Comparison of ENCODE assay signal across 9 cellular contexts in genomic region chr16:83113317-83113716, GRCh38.
DNase-seq lines count a peak whose midpoint lies in the region; ATAC-seq and TF ChIP-seq lines count a peak whose summit lies in the region.
"Had no signal": no experiment of that assay in that cellular context is flagged by ENCODE, and none has a peak within 500 bp of the region (broad histone marks: within the 10 kb centered on the region; RNA-seq: fewer than 3 reads in every experiment).

No MANE protein-coding gene starts in this region.

- H3K36me3 Mint-ChIP-seq in stimulated activated effector memory CD8-positive, alpha-beta T cell treated with anti-CD3 and anti-CD28 coated beads, Interleukin-12 subunit alpha, Interleukin-12 subunit beta, amount 100 ng/mL, for 72 hours, result no peaks in the 10 kb centered on the region
- no peaks in the 10 kb centered on the region for H3K36me3 Mint-ChIP-seq in effector memory CD8-positive, alpha-beta T cell (ENCODE audit: insufficient read depth)

- peaks cover 80% of the 10 kb centered on the region for H3K27me3 ChIP-seq in PC-9 (ENCODE audit: insufficient read depth, low read depth)

- H3K27me3 Mint-ChIP-seq in effector memory CD8-positive, alpha-beta T cell, result peaks cover 35 to 52% of the 10 kb centered on the region in 2 donors

- H3K4me2 ChIP-seq in PC-9, result no peak overlapping the region

- no peaks in the 10 kb centered on the region for H3K9me3 ChIP-seq in PC-9 (ENCODE audit: insufficient read depth, low read depth)

- POLR2A ChIA-PET in PC-9 (lab: Charles Lee; ENCODE audit: unreplicated experiment), result no interaction called here
- POLR2A ChIA-PET in RWPE1 (lab: Yijun Ruan, JAX; ENCODE audit: low non-redundant PET), result no interaction called here

- peak; percentile 57 for TF ChIP-seq CTCF in PC-9 (conservative IDR thresholded peaks at IDR 0.05)
- no peak for TF ChIP-seq CTCF in RWPE1 (conservative IDR thresholded peaks at IDR 0.05; ENCODE audit: low read depth)

- H3K9me3 Mint-ChIP-seq in stimulated activated effector memory CD8-positive, alpha-beta T cell treated with anti-CD3 and anti-CD28 coated beads, Interleukin-12 subunit alpha, Interleukin-12 subunit beta, amount 100 ng/mL, for 72 hours, result no peaks in the 10 kb centered on the region
- H3K9me3 Mint-ChIP-seq in effector memory CD8-positive, alpha-beta T cell, result no peaks in the 10 kb centered on the region
- H3K9me3 Mint-ChIP-seq: T-helper 1 cell treated with Interleukin-12 subunit alpha and Interleukin-12 subunit beta and Interleukin-4 antibody, amounts not matched to agents 30 μg/mL and 1 μg/mL, for 36 hours had no signal

- no peaks in the 10 kb centered on the region for H3K36me3 ChIP-seq in PC-9 (ENCODE audit: low read depth)

- H3K4me3 Mint-ChIP-seq in stimulated activated effector memory CD8-positive, alpha-beta T cell treated with anti-CD3 and anti-CD28 coated beads, Interleukin-12 subunit alpha, Interleukin-12 subunit beta, amount 100 ng/mL, for 72 hours, result no peak overlapping the region
- no peak overlapping the region for H3K4me3 Mint-ChIP-seq in effector memory CD8-positive, alpha-beta T cell
- H3K4me3 Mint-ChIP-seq: T-helper 1 cell treated with Interleukin-12 subunit alpha and Interleukin-12 subunit beta and Interleukin-4 antibody, amounts not matched to agents 30 μg/mL and 1 μg/mL, for 36 hours had no signal

- no peak overlapping the region for H3K4me3 ChIP-seq in PC-9

- H3K27ac ChIP-seq in PC-9 (no peak overlapping the region), RWPE1 (no peak overlapping the region)

- CTCF ChIA-PET in PC-9 (lab: Charles Lee), result no interaction called here
- CTCF ChIA-PET in RWPE1 (lab: Yijun Ruan, JAX), result interaction anchor here (0.5 kb wide), 1 partner anchor 512 kb away, joined by 4 read pairs; no protein-coding TSS in a partner anchor

- intact Hi-C loops in PC-9 (cut with micrococcal nuclease; ENCODE audit: unreplicated experiment), result loop anchor here (5.0 kb wide), 1 partner anchor 244 kb away; no protein-coding TSS in a partner anchor

- no TSS peak for BruUV-seq in PC-9 (replicated peaks; lab: Mats Ljungman, UMichigan)

- DNase-seq in NCI-H82 (lab: John Stamatoyannopoulos, UW) (peak; percentile 25), NCI-H82 treated with DMSO at 0.1 percent for 48 hours (lab: John Stamatoyannopoulos, UW; ENCODE audit: unreplicated experiment) (no peak), PC-9 (no peak), globus pallidus (ENCODE audit: low spot score) (peak; percentile 77), RWPE1 (ENCODE audit: low spot score) (no peak), DMS153 (lab: John Stamatoyannopoulos, UW) (no peak)
- DNase-seq in stimulated activated effector memory CD8-positive, alpha-beta T cell treated with anti-CD3 and anti-CD28 coated beads, Interleukin-12 subunit alpha, Interleukin-12 subunit beta, amount 100 ng/mL, for 72 hours (ENCODE audit: low spot score in 2 of 2), result no peak
- DNase-seq in effector memory CD8-positive, alpha-beta T cell, result no peak

- peak; percentile 56 for ATAC-seq in stimulated activated effector memory CD8-positive, alpha-beta T cell treated with anti-CD3 and anti-CD28 coated beads, Interleukin-12 subunit alpha, Interleukin-12 subunit beta, amount 100 ng/mL, for 72 hours
- no peak for ATAC-seq in effector memory CD8-positive, alpha-beta T cell (replicated peaks)

- H3K79me2 ChIP-seq in PC-9 (ENCODE audit: low read depth), result no peaks in the 10 kb centered on the region

- H3K27ac Mint-ChIP-seq in stimulated activated effector memory CD8-positive, alpha-beta T cell treated with anti-CD3 and anti-CD28 coated beads, Interleukin-12 subunit alpha, Interleukin-12 subunit beta, amount 100 ng/mL, for 72 hours, result no peak overlapping the region
- no peak overlapping the region for H3K27ac Mint-ChIP-seq in effector memory CD8-positive, alpha-beta T cell
- H3K27ac Mint-ChIP-seq: T-helper 1 cell treated with Interleukin-12 subunit alpha and Interleukin-12 subunit beta and Interleukin-4 antibody, amounts not matched to agents 30 μg/mL and 1 μg/mL, for 36 hours had no signal

- no peaks in the 10 kb centered on the region; the same call in 1 of the 2 replicates for H4K20me1 ChIP-seq in PC-9 (ENCODE audit: insufficient read depth)

- H3F3A ChIP-seq in PC-9 (ENCODE audit: insufficient read depth, low read depth), result no peaks in the 10 kb centered on the region

- H3K9me2 ChIP-seq in PC-9 (ENCODE audit: insufficient read depth), result no peaks in the 10 kb centered on the region

- peaks cover 10% of the 10 kb centered on the region for H3K4me1 Mint-ChIP-seq in stimulated activated effector memory CD8-positive, alpha-beta T cell treated with anti-CD3 and anti-CD28 coated beads, Interleukin-12 subunit alpha, Interleukin-12 subunit beta, amount 100 ng/mL, for 72 hours
- H3K4me1 Mint-ChIP-seq in effector memory CD8-positive, alpha-beta T cell (ENCODE audit: low read depth in 2 of 2), result peaks cover 0 to 2% of the 10 kb centered on the region in 2 donors

- H3K4me1 ChIP-seq in PC-9 (replicated peaks; ENCODE audit: insufficient read depth), result no peaks in the 10 kb centered on the region

- no peak overlapping the region for H2AFZ ChIP-seq in PC-9

Comparison
In these comparisons a context has a peak if more than half of its experiments do, and no peak if none do; other contexts are left out.
1. DNase-seq: peak in NCI-H82 (single experiment) and globus pallidus (single experiment); none in NCI-H82 treated with DMSO at 0.1 percent for 48 hours (single experiment), PC-9 (0 of 2), stimulated activated effector memory CD8-positive, alpha-beta T cell treated with anti-CD3 and anti-CD28 coated beads, Interleukin-12 subunit alpha, Interleukin-12 subunit beta, amount 100 ng/mL, for 72 hours (0 of 2), RWPE1 (single experiment), DMS153 (single experiment) and effector memory CD8-positive, alpha-beta T cell (0 of 3).